In genomic region chr9:20788526-20789421, GRCh38 we compare ENCODE assay signal across 22 cellular contexts.
DNase-seq lines count a peak whose midpoint lies in the region; FAIRE-seq and TF ChIP-seq lines count a peak whose summit lies in the region.
"Had no signal": no experiment of that assay in that cellular context is flagged by ENCODE, and none has a peak within 500 bp of the region (broad histone marks: within the 10 kb centered on the region; RNA-seq: fewer than 3 reads in every experiment).

No MANE protein-coding gene starts in this region.

- H3K27ac ChIP-seq in sigmoid colon: no peak overlapping the region
- H3K27ac ChIP-seq: PC-9, SJSA1 had no signal

- 68 to 77% methylated on average over 2 of the region's 2 CpGs for WGBS in sigmoid colon, 2 donors

- TF ChIP-seq EP300 in sigmoid colon (IDR thresholded peaks at IDR 0.05): no peak

- no peak for TF ChIP-seq POLR2A in sigmoid colon (IDR thresholded peaks at IDR 0.05)
- no peak for TF ChIP-seq POLR2A in GM12892 (IDR thresholded peaks at IDR 0.05; ENCODE audit: low read depth, low read length)

- intact Hi-C loops in sigmoid colon (cut with DNase I): no loop called here

- no peaks in the 10 kb centered on the region for H3K9me3 ChIP-seq in sigmoid colon
- H3K9me3 ChIP-seq: SJSA1 had no signal

- H3K27me3 Mint-ChIP-seq in brain: no peaks in the 10 kb centered on the region
- no peaks in the 10 kb centered on the region for H3K27me3 Mint-ChIP-seq in chondrocyte (ENCODE audit: low read depth)
- H3K27me3 Mint-ChIP-seq: activated CD8-positive, alpha-beta T cell treated with anti-CD3 and anti-CD28 coated beads for 36 hours; naive thymus-derived CD4-positive, alpha-beta T cell had no signal

- H3K36me3 ChIP-seq in sigmoid colon: peaks cover 0 to 17% (median 0%) of the 10 kb centered on the region in 4 donors
- H3K36me3 ChIP-seq: SJSA1 had no signal

- no peaks in the 10 kb centered on the region for H3K4me1 ChIP-seq in sigmoid colon
- H3K4me1 ChIP-seq: SJSA1 had no signal

- H3K9me3 Mint-ChIP-seq in brain (no peaks in the 10 kb centered on the region), chondrocyte (ENCODE audit: low read depth) (no peaks in the 10 kb centered on the region)
- H3K9me3 Mint-ChIP-seq: activated CD8-positive, alpha-beta T cell treated with anti-CD3 and anti-CD28 coated beads for 36 hours; endodermal cell; naive thymus-derived CD4-positive, alpha-beta T cell; T-helper 2 cell treated with Interferon-gamma antibody and Interleukin-4, amounts not matched to agents 5 μg/mL and 100 μg/mL, for 36 hours had no signal

- DNase-seq in DMS 273 (lab: John Stamatoyannopoulos, UW; ENCODE audit: unreplicated experiment): peak; percentile 70
- DNase-seq in NCI-H774 (lab: John Stamatoyannopoulos, UW): peak; percentile 61
- DNase-seq in iris pigment epithelial cell (ENCODE audit: low read depth): peak; percentile 44
- no peak for DNase-seq in chondrocyte (ENCODE audit: low spot score)
- DNase-seq in sigmoid colon: no peak
- no peak for DNase-seq in GM12892 (ENCODE audit: insufficient read length)
- no peak for DNase-seq in islet precursor cell
- DNase-seq: activated CD4-positive, CD25-positive, alpha-beta regulatory T cell; activated CD8-positive, alpha-beta T cell treated with anti-CD3 and anti-CD28 coated beads for 36 hours; activated naive CD4-positive, alpha-beta T cell; anterior cingulate cortex; endodermal cell; Karpas-422; mammary epithelial cell; naive thymus-derived CD4-positive, alpha-beta T cell; NCI-H748 treated with DMSO at 0.1 percent for 48 hours; PC-9 had no signal

- peaks cover 35% of the 10 kb centered on the region for H3K4me1 Mint-ChIP-seq in brain
- H3K4me1 Mint-ChIP-seq in chondrocyte (ENCODE audit: low read depth): peaks cover 11% of the 10 kb centered on the region

- TF ChIP-seq CTCF in brain (conservative IDR thresholded peaks at IDR 0.05) (no peak), chondrocyte (IDR thresholded peaks at IDR 0.05) (no peak), sigmoid colon (IDR thresholded peaks at IDR 0.05) (no peak)

- no peak overlapping the region for H3K4me3 ChIP-seq in sigmoid colon
- H3K4me3 ChIP-seq: PC-9, SJSA1 had no signal

- peaks cover 53% of the 10 kb centered on the region for H3K36me3 Mint-ChIP-seq in brain
- peaks cover 19% of the 10 kb centered on the region for H3K36me3 Mint-ChIP-seq in chondrocyte (ENCODE audit: low read depth)

- H3K27ac Mint-ChIP-seq in brain (peak overlapping the region in 4 of 5 experiments; percentile 78 to 96 (median 87)), chondrocyte (ENCODE audit: unreplicated experiment) (no peak overlapping the region)
- H3K27ac Mint-ChIP-seq: activated CD8-positive, alpha-beta T cell treated with anti-CD3 and anti-CD28 coated beads for 36 hours; endodermal cell; naive thymus-derived CD4-positive, alpha-beta T cell; T-helper 2 cell treated with Interferon-gamma antibody and Interleukin-4, amounts not matched to agents 5 μg/mL and 100 μg/mL, for 36 hours had no signal

- H3K4me3 Mint-ChIP-seq in brain (peak overlapping the region in 2 of 5 experiments; percentile 31 to 76), chondrocyte (ENCODE audit: unreplicated experiment) (no peak overlapping the region)
- H3K4me3 Mint-ChIP-seq: activated CD8-positive, alpha-beta T cell treated with anti-CD3 and anti-CD28 coated beads for 36 hours; endodermal cell; naive thymus-derived CD4-positive, alpha-beta T cell; T-helper 2 cell treated with Interferon-gamma antibody and Interleukin-4, amounts not matched to agents 5 μg/mL and 100 μg/mL, for 36 hours had no signal

- FAIRE-seq in GM12892 (lab: Jason Lieb, UNC): no peak
- FAIRE-seq: HTR-8/SVneo, islet of Langerhans had no signal

- H3K27me3 ChIP-seq in sigmoid colon: no peaks in the 10 kb centered on the region
- H3K27me3 ChIP-seq: SJSA1 had no signal

Comparison
In these comparisons a context has a peak if more than half of its experiments do, and no peak if none do; other contexts are left out.
1. DNase-seq: peak in DMS 273 (single experiment), NCI-H774 (single experiment) and iris pigment epithelial cell (single experiment); none in chondrocyte (single experiment), sigmoid colon (single experiment), GM12892 (single experiment) and islet precursor cell (single experiment).